Comparison of ENCODE assay signal across 25 cellular contexts in genomic region chr4:77269505-77269904, GRCh38.
DNase-seq lines count a peak whose midpoint lies in the region; ATAC-seq and TF ChIP-seq lines count a peak whose summit lies in the region.
"Had no signal": no experiment of that assay in that cellular context is flagged by ENCODE, and none has a peak within 500 bp of the region (broad histone marks: within the 10 kb centered on the region; RNA-seq: fewer than 3 reads in every experiment).

No MANE protein-coding gene starts in this region.

- H3K9me2 ChIP-seq in PC-3 (replicated peaks; ENCODE audit: low read length) = no peaks in the 10 kb centered on the region

- H4K20me1 ChIP-seq in PC-3 (ENCODE audit: low read length) = no peaks in the 10 kb centered on the region
- H4K20me1 ChIP-seq: BLaER1 treated with 17β-estradiol and CSF1 and Interleukin-3, amounts not matched to agents 10 nM and 100 nM had no signal

- no CpG with 5 or more reads among the region's 1 CpG for WGBS in neuronal stem cell (ENCODE audit: extremely low coverage in 2 of 2, insufficient read length in 2 of 2, insufficient replicate concordance in 1 of 2), 2 donors

- no peaks in the 10 kb centered on the region for H3F3A ChIP-seq in PC-3 (ENCODE audit: low read length, unreplicated experiment)

- peaks cover 63% of the 10 kb centered on the region for H3K27me3 Mint-ChIP-seq in Calu3 (ENCODE audit: unreplicated experiment)

- no peak overlapping the region for H2AK5ac ChIP-seq in neuronal stem cell (ENCODE audit: low read depth, low read length)

- no peaks in the 10 kb centered on the region for H3K4me1 Mint-ChIP-seq in Calu3 (ENCODE audit: low read depth, unreplicated experiment)
- H3K4me1 Mint-ChIP-seq: CD4-positive, alpha-beta memory T cell; IgD-negative memory B cell had no signal

- TF ChIP-seq CTCF in Calu3 (IDR thresholded peaks at IDR 0.05; ENCODE audit: unreplicated experiment) (no peak), PC-3 (conservative IDR thresholded peaks at IDR 0.05; ENCODE audit: low read depth, low read length) (no peak), epithelial cell of esophagus (IDR thresholded peaks at IDR 0.05; ENCODE audit: insufficient read depth, low read depth, low read length, missing control alignments) (no peak)

- H3K36me3 ChIP-seq in PC-3 (ENCODE audit: low read depth, low read length) = no peaks in the 10 kb centered on the region
- no peaks in the 10 kb centered on the region for H3K36me3 ChIP-seq in neuronal stem cell (replicated peaks in 1 of 2; ENCODE audit: control insufficient read depth in 2 of 2, insufficient read depth in 2 of 2, low read length in 2 of 2)
- H3K36me3 ChIP-seq: BLaER1 treated with 17β-estradiol and CSF1 and Interleukin-3, amounts not matched to agents 10 nM and 100 nM had no signal

- H3K4me1 ChIP-seq in PC-3 (ENCODE audit: insufficient read depth, low read length) (peaks cover 8% of the 10 kb centered on the region; the same call in 1 of the 2 replicates), neuronal stem cell (ENCODE audit: control insufficient read depth in 2 of 2, insufficient read depth in 1 of 2, low read depth in 1 of 2, low read length in 2 of 2) (no peaks in the 10 kb centered on the region)

- CTCF ChIA-PET in Calu3 (lab: Charles Lee) (no interaction called here), PC-3 (lab: Charles Lee) (no interaction called here)

- H3K14ac ChIP-seq in neuronal stem cell (ENCODE audit: low read length) = no peak overlapping the region

- H2BK15ac ChIP-seq in neuronal stem cell (ENCODE audit: low read length) = no peak overlapping the region

- H3K18ac ChIP-seq in neuronal stem cell (ENCODE audit: low read length) = no peak overlapping the region

- no peaks in the 10 kb centered on the region for H3K27me3 ChIP-seq in PC-3 (ENCODE audit: low read length)
- H3K27me3 ChIP-seq in neuronal stem cell (ENCODE audit: control insufficient read depth in 3 of 3, insufficient read depth in 3 of 3, low read depth in 1 of 3, low read length in 3 of 3) = no peaks in the 10 kb centered on the region
- H3K27me3 ChIP-seq: BLaER1 treated with 17β-estradiol and CSF1 and Interleukin-3, amounts not matched to agents 10 nM and 100 nM had no signal

- H3K4me3 ChIP-seq in PC-3 (ENCODE audit: low read length) (no peak overlapping the region), epithelial cell of esophagus (ENCODE audit: low read length) (no peak overlapping the region), neuronal stem cell (ENCODE audit: low read length in 2 of 2) (no peak overlapping the region)
- H3K4me3 ChIP-seq: BLaER1 treated with 17β-estradiol and CSF1 and Interleukin-3, amounts not matched to agents 10 nM and 100 nM had no signal

- peak; percentile 1 for DNase-seq in Calu3
- DNase-seq in PC-3 = peak; percentile 45
- DNase-seq in epithelial cell of esophagus (ENCODE audit: low read depth) = peak; percentile 69
- peak; percentile 69 for DNase-seq in kidney tubule cell (ENCODE audit: low spot score)
- DNase-seq in neuronal stem cell (ENCODE audit: low spot score) = no peak
- no peak for DNase-seq in KBM-7
- no peak for DNase-seq in NOMO-1 treated with DMSO at 0.1 percent for 48 hours (lab: John Stamatoyannopoulos, UW; ENCODE audit: unreplicated experiment)
- DNase-seq: 8988T; Caco-2; CD4-positive, alpha-beta memory T cell; DMS153; Karpas-422; MM.1S; NCI-H1092; NCI-H1436 treated with DMSO at 0.1 percent for 48 hours; NCI-H2029 treated with DMSO at 0.1 percent for 48 hours; NCI-H345; NCI-H524; NCI-H774; NK-92 treated with Interleukin-12 subunit alpha and Interleukin-12 subunit beta, amount 100 ng/mL, for 24 hours; Right ventricle myocardium superior had no signal

- intact Hi-C loops in Calu3 (cut with micrococcal nuclease; ENCODE audit: unreplicated experiment) (no loop called here), PC-3 (cut with micrococcal nuclease) (no loop called here)

- no peak overlapping the region for H3K23ac ChIP-seq in neuronal stem cell (ENCODE audit: low read depth, low read length, poor library complexity)

- H3K27ac ChIP-seq in PC-3 (ENCODE audit: low read length) = no peak overlapping the region
- no peak overlapping the region for H3K27ac ChIP-seq in neuronal stem cell (replicated peaks; ENCODE audit: low read length)
- H3K27ac ChIP-seq: BLaER1 treated with 17β-estradiol and CSF1 and Interleukin-3, amounts not matched to agents 10 nM and 100 nM had no signal

- no peak for ATAC-seq in PC-3
- ATAC-seq in activated CD4-positive, CD25-positive, alpha-beta regulatory T cell treated with anti-CD3 and anti-CD28 coated beads, Interleukin-2, amount 50 U/mL, for 24 hours = no peak
- ATAC-seq: HCT116 had no signal

- no peak overlapping the region for H2BK12ac ChIP-seq in neuronal stem cell (ENCODE audit: low read length)

- POLR2A ChIA-PET in PC-3 (lab: Charles Lee; ENCODE audit: unreplicated experiment) = no interaction called here

- H2AFZ ChIP-seq in PC-3 (ENCODE audit: low read length) = no peak overlapping the region
- no peak overlapping the region for H2AFZ ChIP-seq in neuronal stem cell (ENCODE audit: low read length)

- no peak overlapping the region for H3K4ac ChIP-seq in neuronal stem cell (ENCODE audit: low read length)

- H3K4me2 ChIP-seq in PC-3 (ENCODE audit: low read length) (no peak overlapping the region), neuronal stem cell (ENCODE audit: insufficient read depth, low read length, poor library complexity, severe bottlenecking) (no peak overlapping the region)
- H3K4me2 ChIP-seq: BLaER1 treated with 17β-estradiol and CSF1 and Interleukin-3, amounts not matched to agents 10 nM and 100 nM had no signal

- no peak overlapping the region for H3K4me3 Mint-ChIP-seq in Calu3 (ENCODE audit: low read depth, unreplicated experiment)
- H3K4me3 Mint-ChIP-seq: CD4-positive, alpha-beta memory T cell; IgD-negative memory B cell had no signal

- H3K9me3 ChIP-seq in PC-3 (ENCODE audit: low read length) (no peaks in the 10 kb centered on the region), neuronal stem cell (replicated peaks in 1 of 2; ENCODE audit: control insufficient read depth in 2 of 2, insufficient read depth in 1 of 2, low read depth in 1 of 2, low read length in 2 of 2) (no peaks in the 10 kb centered on the region)

- H3K27ac Mint-ChIP-seq in Calu3 (ENCODE audit: unreplicated experiment) = no peak overlapping the region
- H3K27ac Mint-ChIP-seq: CD4-positive, alpha-beta memory T cell; IgD-negative memory B cell had no signal

- BruUV-seq in Calu3 (replicated peaks; lab: Mats Ljungman, UMichigan) = no TSS peak
- no TSS peak for BruUV-seq in PC-3 (replicated peaks; lab: Mats Ljungman, UMichigan)

- no peaks in the 10 kb centered on the region for H3K79me1 ChIP-seq in neuronal stem cell (ENCODE audit: low read depth, low read length)

- H3K9me3 Mint-ChIP-seq in Calu3 (ENCODE audit: low read depth, unreplicated experiment) = no peaks in the 10 kb centered on the region

- H3K9ac ChIP-seq in PC-3 (ENCODE audit: low read length) (no peak overlapping the region), neuronal stem cell (ENCODE audit: low read depth, low read length, poor library complexity) (no peak overlapping the region)
- H3K9ac ChIP-seq: BLaER1 treated with 17β-estradiol and CSF1 and Interleukin-3, amounts not matched to agents 10 nM and 100 nM had no signal

- H3K36me3 Mint-ChIP-seq in Calu3 (ENCODE audit: insufficient read depth, unreplicated experiment) = no peaks in the 10 kb centered on the region
- H3K36me3 Mint-ChIP-seq: CD4-positive, alpha-beta memory T cell had no signal

- no peak overlapping the region for H2BK5ac ChIP-seq in neuronal stem cell (ENCODE audit: low read length)

- no peaks in the 10 kb centered on the region for H3K79me2 ChIP-seq in PC-3 (ENCODE audit: low read length)

- H4K91ac ChIP-seq in neuronal stem cell (ENCODE audit: low read depth, low read length, poor library complexity) = no peak overlapping the region

- no peak overlapping the region for H4K8ac ChIP-seq in neuronal stem cell (ENCODE audit: low read depth, low read length)

- in situ Hi-C loops in KBM-7 (cut with MboI; ENCODE audit: low pct_unique_long_range_greater_than_20kb, low sequenced_read_pairs) = no loop called here

- H2BK120ac ChIP-seq in neuronal stem cell (ENCODE audit: low read depth, low read length) = no peak overlapping the region

Comparison
In these comparisons a context has a peak if more than half of its experiments do, and no peak if none do; other contexts are left out.
1. DNase-seq: peak in Calu3 (single experiment), PC-3 (single experiment), epithelial cell of esophagus (single experiment) and kidney tubule cell (single experiment); none in neuronal stem cell (single experiment), KBM-7 (single experiment) and NOMO-1 treated with DMSO at 0.1 percent for 48 hours (single experiment).